Comparison of ENCODE assay signal across 1 cellular context in genomic region chr2:68643011-68643873, GRCh38.
TF ChIP-seq lines count a peak whose summit lies in the region.

Gene PROKR1, plus strand, starts transcription at chr2:68643579. Its CDS starts 2,243 bp downstream, at chr2:68645822.

TF ChIP-seq in WTC11, 78 proteins besides CTCF, POLR2A, EP300 and RAD21 (continued from another document):
- TF ChIP-seq, protein P1, sequence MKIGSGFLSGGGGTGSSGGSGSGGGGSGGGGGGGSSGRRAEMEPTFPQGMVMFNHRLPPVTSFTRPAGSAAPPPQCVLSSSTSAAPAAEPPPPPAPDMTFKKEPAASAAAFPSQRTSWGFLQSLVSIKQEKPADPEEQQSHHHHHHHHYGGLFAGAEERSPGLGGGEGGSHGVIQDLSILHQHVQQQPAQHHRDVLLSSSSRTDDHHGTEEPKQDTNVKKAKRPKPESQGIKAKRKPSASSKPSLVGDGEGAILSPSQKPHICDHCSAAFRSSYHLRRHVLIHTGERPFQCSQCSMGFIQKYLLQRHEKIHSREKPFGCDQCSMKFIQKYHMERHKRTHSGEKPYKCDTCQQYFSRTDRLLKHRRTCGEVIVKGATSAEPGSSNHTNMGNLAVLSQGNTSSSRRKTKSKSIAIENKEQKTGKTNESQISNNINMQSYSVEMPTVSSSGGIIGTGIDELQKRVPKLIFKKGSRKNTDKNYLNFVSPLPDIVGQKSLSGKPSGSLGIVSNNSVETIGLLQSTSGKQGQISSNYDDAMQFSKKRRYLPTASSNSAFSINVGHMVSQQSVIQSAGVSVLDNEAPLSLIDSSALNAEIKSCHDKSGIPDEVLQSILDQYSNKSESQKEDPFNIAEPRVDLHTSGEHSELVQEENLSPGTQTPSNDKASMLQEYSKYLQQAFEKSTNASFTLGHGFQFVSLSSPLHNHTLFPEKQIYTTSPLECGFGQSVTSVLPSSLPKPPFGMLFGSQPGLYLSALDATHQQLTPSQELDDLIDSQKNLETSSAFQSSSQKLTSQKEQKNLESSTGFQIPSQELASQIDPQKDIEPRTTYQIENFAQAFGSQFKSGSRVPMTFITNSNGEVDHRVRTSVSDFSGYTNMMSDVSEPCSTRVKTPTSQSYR (CRISPR knock-in tag; IDR thresholded peaks at IDR 0.05) = no peak
- TF ChIP-seq ZNF396 (CRISPR knock-in tag; IDR thresholded peaks at IDR 0.05; ENCODE audit: borderline replicate concordance) (no peak), NFE2L1 (CRISPR knock-in tag; IDR thresholded peaks at IDR 0.05) (no peak)
